In the genomic region with DNA sequence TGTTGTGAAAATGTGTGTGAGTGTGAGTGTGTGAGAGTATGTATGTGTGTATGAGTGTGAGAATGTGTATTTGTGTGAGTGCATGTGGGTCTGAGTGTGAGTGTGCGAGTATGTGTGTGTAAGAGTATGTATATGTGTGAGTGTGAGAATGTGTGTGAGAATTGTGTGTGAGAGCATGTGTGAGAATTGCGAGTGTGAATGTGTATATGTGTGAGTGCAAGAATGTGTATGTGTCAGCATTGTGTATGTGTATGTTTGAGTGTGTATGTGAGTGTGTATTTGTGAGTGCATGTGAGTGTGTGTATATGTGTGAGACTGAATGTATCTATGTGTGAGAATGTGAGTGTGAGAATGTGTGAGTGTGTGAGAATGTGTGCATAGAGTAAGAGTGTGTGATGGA, we compare ENCODE assay signal across 18 cellular contexts.
DNase-seq lines count a peak whose midpoint lies in the region; ATAC-seq, FAIRE-seq and TF ChIP-seq lines count a peak whose summit lies in the region.
"Had no signal": no experiment of that assay in that cellular context is flagged by ENCODE, and none has a peak within 500 bp of the region (broad histone marks: within the 10 kb centered on the region; RNA-seq: fewer than 3 reads in every experiment).

No MANE protein-coding gene starts in this region.

- no peaks in the 10 kb centered on the region for H3K79me1 ChIP-seq in neuronal stem cell (ENCODE audit: low read depth, low read length)

- peak overlapping the region; percentile 97 for H4K8ac ChIP-seq in neuronal stem cell (ENCODE audit: low read depth, low read length)

- H3K4ac ChIP-seq in neuronal stem cell (ENCODE audit: low read length), result no peak overlapping the region

- H3K4me2 ChIP-seq in astrocyte (ENCODE audit: low read length) (no peak overlapping the region), neuronal stem cell (ENCODE audit: insufficient read depth, low read length, poor library complexity, severe bottlenecking) (no peak overlapping the region)
- H3K4me2 ChIP-seq: BLaER1 had no signal

- H2BK120ac ChIP-seq in neuronal stem cell (ENCODE audit: low read depth, low read length), result no peak overlapping the region

- no peaks in the 10 kb centered on the region for H3K4me1 ChIP-seq in astrocyte (ENCODE audit: insufficient read depth, low read length)
- no peaks in the 10 kb centered on the region for H3K4me1 ChIP-seq in neuronal stem cell (ENCODE audit: control insufficient read depth in 2 of 2, insufficient read depth in 1 of 2, low read depth in 1 of 2, low read length in 2 of 2)
- H3K4me1 ChIP-seq: BLaER1, Caco-2 had no signal

- H3K9me3 ChIP-seq in astrocyte (ENCODE audit: insufficient read depth, low read depth, low read length), result no peaks in the 10 kb centered on the region
- H3K9me3 ChIP-seq in neuronal stem cell (replicated peaks in 1 of 2; ENCODE audit: control insufficient read depth in 2 of 2, insufficient read depth in 1 of 2, low read depth in 1 of 2, low read length in 2 of 2), result peaks cover 0 to 5% of the 10 kb centered on the region in 2 donors
- H3K9me3 ChIP-seq: BLaER1, Caco-2 had no signal

- no peaks in the 10 kb centered on the region for H3K79me2 ChIP-seq in astrocyte (ENCODE audit: insufficient read depth, low read length)

- peak overlapping the region; percentile 20 for H3K23ac ChIP-seq in neuronal stem cell (ENCODE audit: low read depth, low read length, poor library complexity)

- H2AFZ ChIP-seq in astrocyte (ENCODE audit: low read depth, low read length) (no peak overlapping the region), neuronal stem cell (ENCODE audit: low read length) (no peak overlapping the region)

- H3K36me3 Mint-ChIP-seq in astrocyte (ENCODE audit: low read depth, unreplicated experiment), result no peaks in the 10 kb centered on the region
- H3K36me3 Mint-ChIP-seq: CD4-positive, CD25-positive, alpha-beta regulatory T cell; CD8-positive, alpha-beta T cell had no signal

- peaks cover 36% of the 10 kb centered on the region for H3K27me3 ChIP-seq in astrocyte (ENCODE audit: insufficient read depth, low read length)
- peaks cover 2% of the 10 kb centered on the region for H3K27me3 ChIP-seq in bronchial epithelial cell (ENCODE audit: control insufficient read depth, insufficient read depth, low read length)
- peaks cover 0 to 3% (median 3%) of the 10 kb centered on the region in 3 experiments for H3K27me3 ChIP-seq in neuronal stem cell (ENCODE audit: control insufficient read depth in 3 of 3, insufficient read depth in 3 of 3, low read depth in 1 of 3, low read length in 3 of 3)
- H3K27me3 ChIP-seq: BLaER1 had no signal

- ATAC-seq in HG03039 (IDR thresholded peaks at IDR 0.05; ENCODE audit: unreplicated experiment), result no peak
- ATAC-seq: CD8-positive, alpha-beta T cell had no signal

- no peak for DNase-seq in astrocyte (ENCODE audit: low read depth)
- no peak for DNase-seq in bronchial epithelial cell (ENCODE audit: low read depth)
- DNase-seq in neuronal stem cell (ENCODE audit: low spot score), result no peak
- DNase-seq in NCI-H526 (lab: John Stamatoyannopoulos, UW), result no peak
- DNase-seq in AML-193 (lab: John Stamatoyannopoulos, UW), result no peak
- DNase-seq: Caco-2; CD4-positive, CD25-positive, alpha-beta regulatory T cell; CD8-positive, alpha-beta T cell; DMS153; DND-41; GOT3; H7; HCEC 1CT had no signal

- no peaks in the 10 kb centered on the region for H3K36me3 ChIP-seq in astrocyte (ENCODE audit: insufficient read depth, low read length)
- H3K36me3 ChIP-seq in bronchial epithelial cell (ENCODE audit: control insufficient read depth, insufficient read depth, low read length), result no peaks in the 10 kb centered on the region
- H3K36me3 ChIP-seq in neuronal stem cell (replicated peaks in 1 of 2; ENCODE audit: control insufficient read depth in 2 of 2, insufficient read depth in 2 of 2, low read length in 2 of 2), result no peaks in the 10 kb centered on the region
- H3K36me3 ChIP-seq: BLaER1 had no signal

- H3K9ac ChIP-seq in astrocyte (ENCODE audit: low read length) (no peak overlapping the region), neuronal stem cell (ENCODE audit: low read depth, low read length, poor library complexity) (no peak overlapping the region)
- H3K9ac ChIP-seq: BLaER1 had no signal

- no peak overlapping the region for H3K27ac Mint-ChIP-seq in astrocyte (ENCODE audit: unreplicated experiment)
- H3K27ac Mint-ChIP-seq: B cell; CD4-positive, CD25-positive, alpha-beta regulatory T cell; CD8-positive, alpha-beta T cell had no signal

- H3K14ac ChIP-seq in neuronal stem cell (ENCODE audit: low read length), result peak overlapping the region; percentile 3

- WGBS in neuronal stem cell (ENCODE audit: extremely low coverage in 2 of 2, insufficient read length in 2 of 2, insufficient replicate concordance in 1 of 2), 2 donors, result 100% methylated on average over 2 of the region's 2 CpGs

- no peak overlapping the region for H3K4me3 Mint-ChIP-seq in astrocyte (ENCODE audit: unreplicated experiment)
- H3K4me3 Mint-ChIP-seq: B cell; CD4-positive, CD25-positive, alpha-beta regulatory T cell; CD8-positive, alpha-beta T cell had no signal

- FAIRE-seq in astrocyte (lab: Jason Lieb, UNC) (peak; percentile 43), bronchial epithelial cell (lab: Jason Lieb, UNC) (peak; percentile 7)
- FAIRE-seq: G401.6 had no signal

- H3K27me3 Mint-ChIP-seq in astrocyte (ENCODE audit: low read depth, unreplicated experiment), result peaks cover 57% of the 10 kb centered on the region
- H3K27me3 Mint-ChIP-seq: CD4-positive, CD25-positive, alpha-beta regulatory T cell had no signal

- no peaks in the 10 kb centered on the region for H3K9me3 Mint-ChIP-seq in astrocyte (ENCODE audit: unreplicated experiment)
- H3K9me3 Mint-ChIP-seq: CD4-positive, CD25-positive, alpha-beta regulatory T cell; CD8-positive, alpha-beta T cell had no signal

- no peak overlapping the region for H3K4me3 ChIP-seq in astrocyte (ENCODE audit: insufficient read depth, low read depth, low read length)
- no peak overlapping the region for H3K4me3 ChIP-seq in bronchial epithelial cell (ENCODE audit: low read depth, low read length)
- peak overlapping the region in 1 of 2 donors; percentile 65 for H3K4me3 ChIP-seq in neuronal stem cell (ENCODE audit: low read length in 2 of 2)
- H3K4me3 ChIP-seq: BLaER1 had no signal

- no peak overlapping the region for H3K18ac ChIP-seq in neuronal stem cell (ENCODE audit: low read length)

- H3K4me1 Mint-ChIP-seq in astrocyte (ENCODE audit: low read depth, unreplicated experiment), result no peaks in the 10 kb centered on the region
- H3K4me1 Mint-ChIP-seq: B cell; CD4-positive, CD25-positive, alpha-beta regulatory T cell had no signal

- no peak overlapping the region for H2BK12ac ChIP-seq in neuronal stem cell (ENCODE audit: low read length)

- H4K91ac ChIP-seq in neuronal stem cell (ENCODE audit: low read depth, low read length, poor library complexity), result no peak overlapping the region

- H3K27ac ChIP-seq in astrocyte (ENCODE audit: low read depth, low read length) (no peak overlapping the region), neuronal stem cell (replicated peaks; ENCODE audit: low read length) (no peak overlapping the region)
- H3K27ac ChIP-seq: BLaER1, C4-2B had no signal

- no peak for TF ChIP-seq CTCF in astrocyte (IDR thresholded peaks at IDR 0.05; ENCODE audit: insufficient read depth, low read depth, low read length)
- no peak for TF ChIP-seq CTCF in bronchial epithelial cell (IDR thresholded peaks at IDR 0.05; ENCODE audit: insufficient read depth, low read length, severe bottlenecking)

- H2BK15ac ChIP-seq in neuronal stem cell (ENCODE audit: low read length), result no peak overlapping the region

- no peak overlapping the region for H2AK5ac ChIP-seq in neuronal stem cell (ENCODE audit: low read depth, low read length)

- no peaks in the 10 kb centered on the region for H4K20me1 ChIP-seq in astrocyte (ENCODE audit: insufficient read depth, low read length)
- H4K20me1 ChIP-seq: BLaER1 had no signal

- no peak overlapping the region for H2BK5ac ChIP-seq in neuronal stem cell (ENCODE audit: low read length)
